In genomic region chr4:15659768-15660394, GRCh38 we compare ENCODE assay signal across 1 cellular context.
A peak's percentile ranks its signal among the peaks of the same experiment; 100 is the strongest.
TF ChIP-seq lines count a peak whose summit lies in the region.

No MANE protein-coding gene starts in this region.

TF ChIP-seq in K562, 482 proteins besides CTCF, POLR2A, EP300 and RAD21 (continued from another document):
- TF ChIP-seq FOXP4 (CRISPR knock-in tag; IDR thresholded peaks at IDR 0.05; ENCODE audit: borderline replicate concordance) (no peak), TGIF2 (CRISPR knock-in tag; IDR thresholded peaks at IDR 0.05) (no peak), ZNF384 (IDR thresholded peaks at IDR 0.05; ENCODE audit: low read depth, low read length) (peak; percentile 39; the same call in 1 of the 2 replicates), BCOR (IDR thresholded peaks at IDR 0.05) (no peak), STAT5B (CRISPR knock-in tag; IDR thresholded peaks at IDR 0.05) (no peak), RBM39 (optimal IDR thresholded peaks at IDR 0.05; ENCODE audit: low read depth, low read length) (no peak)
- TF ChIP-seq, protein P1, sequence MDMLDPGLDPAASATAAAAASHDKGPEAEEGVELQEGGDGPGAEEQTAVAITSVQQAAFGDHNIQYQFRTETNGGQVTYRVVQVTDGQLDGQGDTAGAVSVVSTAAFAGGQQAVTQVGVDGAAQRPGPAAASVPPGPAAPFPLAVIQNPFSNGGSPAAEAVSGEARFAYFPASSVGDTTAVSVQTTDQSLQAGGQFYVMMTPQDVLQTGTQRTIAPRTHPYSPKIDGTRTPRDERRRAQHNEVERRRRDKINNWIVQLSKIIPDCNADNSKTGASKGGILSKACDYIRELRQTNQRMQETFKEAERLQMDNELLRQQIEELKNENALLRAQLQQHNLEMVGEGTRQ (CRISPR knock-in tag; IDR thresholded peaks at IDR 0.05): no peak
